In genomic region chr20:49259284-49259683, GRCh38 we compare ENCODE assay signal across 19 cellular contexts. TPM values are rescaled to one million over a fixed set of nuclear protein-coding genes. Genes with fewer than 3 reads are reported as not detected.
DNase-seq lines count a peak whose midpoint lies in the region; ATAC-seq and TF ChIP-seq lines count a peak whose summit lies in the region.
"Had no signal": no experiment of that assay in that cellular context is flagged by ENCODE, and none has a peak within 500 bp of the region (broad histone marks: within the 10 kb centered on the region; RNA-seq: fewer than 3 reads in every experiment).

No MANE protein-coding gene starts in this region.

- no peak overlapping the region for H2AFZ ChIP-seq in GM23338

- no peak for DNase-seq in activated CD4-positive, alpha-beta T cell treated with anti-CD3 and anti-CD28 coated beads, Interleukin-2, amount 10 ng/mL, durations not matched to agents 24 days and 14 days
- DNase-seq in activated CD4-positive, alpha-beta T cell treated with anti-CD3 and anti-CD28 coated beads, Interleukin-2, amount 10 ng/mL, durations not matched to agents 7 days and 5 days = no peak
- DNase-seq in activated naive CD4-positive, alpha-beta T cell treated with anti-CD3 and anti-CD28 coated beads, Interleukin-2, amount 10 ng/mL, durations not matched to agents 7 days and 5 days = no peak
- no peak for DNase-seq in activated naive CD8-positive, alpha-beta T cell treated with anti-CD3 and anti-CD28 coated beads, Interleukin-2, amount 50 U/mL, for 24 hours
- DNase-seq in GM23338 (ENCODE audit: low spot score) (no peak), COLO668 (lab: John Stamatoyannopoulos, UW; ENCODE audit: unreplicated experiment) (no peak)
- DNase-seq: H7; HFFc6; KG1; NCI-H1105 treated with DMSO at 0.1 percent for 48 hours; NCI-H1694; NCI-H2081 treated with DMSO at 0.1 percent for 48 hours; NCI-H446 treated with DMSO at 0.1 percent for 48 hours; NCI-H748 treated with DMSO at 0.1 percent for 48 hours; NK-92 treated with Interleukin-12 subunit alpha and Interleukin-12 subunit beta, amount 100 ng/mL, for 24 hours had no signal

- CTCF ChIA-PET in activated CD4-positive, alpha-beta T cell treated with anti-CD3 and anti-CD28 coated beads, Interleukin-2, amount 10 ng/mL, durations not matched to agents 7 days and 5 days (lab: Charles Lee) = no interaction called here
- CTCF ChIA-PET in activated naive CD4-positive, alpha-beta T cell treated with anti-CD3 and anti-CD28 coated beads, Interleukin-2, amount 10 ng/mL, durations not matched to agents 7 days and 5 days (lab: Charles Lee) = interaction anchor here (1.0 kb wide), 1 partner anchor 64 kb away, joined by 3 read pairs; no protein-coding TSS in a partner anchor

- peaks cover 64% of the 10 kb centered on the region for H3K36me3 ChIP-seq in GM23338 (ENCODE audit: insufficient read depth)

- H3K27ac ChIP-seq in GM23338 (ENCODE audit: low read depth) = no peak overlapping the region

- no peaks in the 10 kb centered on the region for H3F3A ChIP-seq in GM23338 (replicated peaks; ENCODE audit: low read depth)

- H3K79me2 ChIP-seq in GM23338 (replicated peaks; ENCODE audit: insufficient read depth) = no peaks in the 10 kb centered on the region

- ATAC-seq in activated naive CD8-positive, alpha-beta T cell treated with anti-CD3 and anti-CD28 coated beads, Interleukin-2, amount 50 U/mL, for 24 hours = peak; percentile 72
- ATAC-seq in GM23338 = no peak
- ATAC-seq: HepG2 had no signal

- peaks cover 79% of the 10 kb centered on the region for H3K36me3 Mint-ChIP-seq in activated CD4-positive, alpha-beta T cell treated with anti-CD3 and anti-CD28 coated beads, Interleukin-2, amount 10 ng/mL, durations not matched to agents 24 days and 14 days (ENCODE audit: low read depth)
- peaks cover 80% of the 10 kb centered on the region for H3K36me3 Mint-ChIP-seq in activated CD4-positive, alpha-beta T cell treated with anti-CD3 and anti-CD28 coated beads, Interleukin-2, amount 10 ng/mL, durations not matched to agents 7 days and 5 days (ENCODE audit: low read depth)
- H3K36me3 Mint-ChIP-seq in activated naive CD4-positive, alpha-beta T cell treated with anti-CD3 and anti-CD28 coated beads, Interleukin-2, amount 50 U/mL, for 24 hours = peaks cover 29% of the 10 kb centered on the region
- peaks cover 75% of the 10 kb centered on the region for H3K36me3 Mint-ChIP-seq in activated naive CD4-positive, alpha-beta T cell treated with anti-CD3 and anti-CD28 coated beads, Interleukin-2, amount 10 ng/mL, durations not matched to agents 7 days and 5 days
- H3K36me3 Mint-ChIP-seq in activated naive CD8-positive, alpha-beta T cell treated with anti-CD3 and anti-CD28 coated beads, Interleukin-2, amount 50 U/mL, for 24 hours (ENCODE audit: low read depth) = peaks cover 84% of the 10 kb centered on the region
- peaks cover 83% of the 10 kb centered on the region for H3K36me3 Mint-ChIP-seq in GM23338 (ENCODE audit: low read depth)

- H4K20me1 ChIP-seq in GM23338 (replicated peaks; ENCODE audit: insufficient read depth) = peaks cover 5% of the 10 kb centered on the region; the same call in 1 of the 2 replicates

- TF ChIP-seq CTCF in GM23338 (conservative IDR thresholded peaks at IDR 0.05; ENCODE audit: low read depth in 2 of 2) = no peak

- H3K4me1 ChIP-seq in GM23338 (ENCODE audit: insufficient read depth) = no peaks in the 10 kb centered on the region
- H3K4me1 ChIP-seq: Caco-2 had no signal

- H3K4me3 ChIP-seq in GM23338 = no peak overlapping the region

- H3K27me3 Mint-ChIP-seq in activated CD4-positive, alpha-beta T cell treated with anti-CD3 and anti-CD28 coated beads, Interleukin-2, amount 10 ng/mL, durations not matched to agents 24 days and 14 days = no peaks in the 10 kb centered on the region
- H3K27me3 Mint-ChIP-seq in activated CD4-positive, alpha-beta T cell treated with anti-CD3 and anti-CD28 coated beads, Interleukin-2, amount 10 ng/mL, durations not matched to agents 7 days and 5 days = no peaks in the 10 kb centered on the region
- H3K27me3 Mint-ChIP-seq in activated naive CD4-positive, alpha-beta T cell treated with anti-CD3 and anti-CD28 coated beads, Interleukin-2, amount 50 U/mL, for 24 hours = no peaks in the 10 kb centered on the region
- H3K27me3 Mint-ChIP-seq in activated naive CD4-positive, alpha-beta T cell treated with anti-CD3 and anti-CD28 coated beads, Interleukin-2, amount 10 ng/mL, durations not matched to agents 7 days and 5 days = no peaks in the 10 kb centered on the region
- no peaks in the 10 kb centered on the region for H3K27me3 Mint-ChIP-seq in activated naive CD8-positive, alpha-beta T cell treated with anti-CD3 and anti-CD28 coated beads, Interleukin-2, amount 50 U/mL, for 24 hours
- peaks cover 3% of the 10 kb centered on the region for H3K27me3 Mint-ChIP-seq in GM23338 (ENCODE audit: insufficient read depth, low read depth, poor library complexity)
- H3K27me3 Mint-ChIP-seq: B cell had no signal

- H3K27me3 ChIP-seq in GM23338 (ENCODE audit: insufficient read depth) = no peaks in the 10 kb centered on the region

- peak overlapping the region; percentile 60 for H3K27ac Mint-ChIP-seq in activated CD4-positive, alpha-beta T cell treated with anti-CD3 and anti-CD28 coated beads, Interleukin-2, amount 10 ng/mL, durations not matched to agents 24 days and 14 days
- no peak overlapping the region for H3K27ac Mint-ChIP-seq in activated CD4-positive, alpha-beta T cell treated with anti-CD3 and anti-CD28 coated beads, Interleukin-2, amount 10 ng/mL, durations not matched to agents 7 days and 5 days
- H3K27ac Mint-ChIP-seq in activated naive CD4-positive, alpha-beta T cell treated with anti-CD3 and anti-CD28 coated beads, Interleukin-2, amount 50 U/mL, for 24 hours = peak overlapping the region; percentile 79
- H3K27ac Mint-ChIP-seq in activated naive CD4-positive, alpha-beta T cell treated with anti-CD3 and anti-CD28 coated beads, Interleukin-2, amount 10 ng/mL, durations not matched to agents 7 days and 5 days = no peak overlapping the region
- peak overlapping the region; percentile 78 for H3K27ac Mint-ChIP-seq in activated naive CD8-positive, alpha-beta T cell treated with anti-CD3 and anti-CD28 coated beads, Interleukin-2, amount 50 U/mL, for 24 hours
- no peak overlapping the region for H3K27ac Mint-ChIP-seq in GM23338
- H3K27ac Mint-ChIP-seq: B cell, HFFc6 had no signal

- H3K9me2 ChIP-seq in GM23338 (ENCODE audit: insufficient read depth) = no peaks in the 10 kb centered on the region

- H3K9me3 Mint-ChIP-seq in activated CD4-positive, alpha-beta T cell treated with anti-CD3 and anti-CD28 coated beads, Interleukin-2, amount 10 ng/mL, durations not matched to agents 24 days and 14 days = no peaks in the 10 kb centered on the region
- H3K9me3 Mint-ChIP-seq in activated CD4-positive, alpha-beta T cell treated with anti-CD3 and anti-CD28 coated beads, Interleukin-2, amount 10 ng/mL, durations not matched to agents 7 days and 5 days = peaks cover 3% of the 10 kb centered on the region
- H3K9me3 Mint-ChIP-seq in activated naive CD4-positive, alpha-beta T cell treated with anti-CD3 and anti-CD28 coated beads, Interleukin-2, amount 50 U/mL, for 24 hours = no peaks in the 10 kb centered on the region
- no peaks in the 10 kb centered on the region for H3K9me3 Mint-ChIP-seq in activated naive CD4-positive, alpha-beta T cell treated with anti-CD3 and anti-CD28 coated beads, Interleukin-2, amount 10 ng/mL, durations not matched to agents 7 days and 5 days
- peaks cover 3% of the 10 kb centered on the region for H3K9me3 Mint-ChIP-seq in activated naive CD8-positive, alpha-beta T cell treated with anti-CD3 and anti-CD28 coated beads, Interleukin-2, amount 50 U/mL, for 24 hours
- no peaks in the 10 kb centered on the region for H3K9me3 Mint-ChIP-seq in GM23338
- H3K9me3 Mint-ChIP-seq: HFFc6 had no signal

- peaks cover 12% of the 10 kb centered on the region for H3K4me1 Mint-ChIP-seq in activated CD4-positive, alpha-beta T cell treated with anti-CD3 and anti-CD28 coated beads, Interleukin-2, amount 10 ng/mL, durations not matched to agents 24 days and 14 days
- H3K4me1 Mint-ChIP-seq in activated CD4-positive, alpha-beta T cell treated with anti-CD3 and anti-CD28 coated beads, Interleukin-2, amount 10 ng/mL, durations not matched to agents 7 days and 5 days = peaks cover 7% of the 10 kb centered on the region
- peaks cover 18% of the 10 kb centered on the region for H3K4me1 Mint-ChIP-seq in activated naive CD4-positive, alpha-beta T cell treated with anti-CD3 and anti-CD28 coated beads, Interleukin-2, amount 50 U/mL, for 24 hours
- peaks cover 2% of the 10 kb centered on the region for H3K4me1 Mint-ChIP-seq in activated naive CD4-positive, alpha-beta T cell treated with anti-CD3 and anti-CD28 coated beads, Interleukin-2, amount 10 ng/mL, durations not matched to agents 7 days and 5 days
- peaks cover 24% of the 10 kb centered on the region for H3K4me1 Mint-ChIP-seq in activated naive CD8-positive, alpha-beta T cell treated with anti-CD3 and anti-CD28 coated beads, Interleukin-2, amount 50 U/mL, for 24 hours
- no peaks in the 10 kb centered on the region for H3K4me1 Mint-ChIP-seq in GM23338
- H3K4me1 Mint-ChIP-seq: B cell had no signal

- no peak overlapping the region for H3K4me2 ChIP-seq in GM23338

- POLR2A ChIA-PET in activated CD4-positive, alpha-beta T cell treated with anti-CD3 and anti-CD28 coated beads, Interleukin-2, amount 10 ng/mL, durations not matched to agents 7 days and 5 days (lab: Charles Lee) = no interaction called here

- intact Hi-C loops in activated CD4-positive, alpha-beta T cell treated with anti-CD3 and anti-CD28 coated beads, Interleukin-2, amount 10 ng/mL, durations not matched to agents 24 days and 14 days (cut with micrococcal nuclease) = no loop called here

- no peak overlapping the region for H3K4me3 Mint-ChIP-seq in activated CD4-positive, alpha-beta T cell treated with anti-CD3 and anti-CD28 coated beads, Interleukin-2, amount 10 ng/mL, durations not matched to agents 24 days and 14 days
- no peak overlapping the region for H3K4me3 Mint-ChIP-seq in activated CD4-positive, alpha-beta T cell treated with anti-CD3 and anti-CD28 coated beads, Interleukin-2, amount 10 ng/mL, durations not matched to agents 7 days and 5 days
- H3K4me3 Mint-ChIP-seq in activated naive CD4-positive, alpha-beta T cell treated with anti-CD3 and anti-CD28 coated beads, Interleukin-2, amount 50 U/mL, for 24 hours = no peak overlapping the region
- H3K4me3 Mint-ChIP-seq in activated naive CD4-positive, alpha-beta T cell treated with anti-CD3 and anti-CD28 coated beads, Interleukin-2, amount 10 ng/mL, durations not matched to agents 7 days and 5 days = no peak overlapping the region
- no peak overlapping the region for H3K4me3 Mint-ChIP-seq in activated naive CD8-positive, alpha-beta T cell treated with anti-CD3 and anti-CD28 coated beads, Interleukin-2, amount 50 U/mL, for 24 hours
- no peak overlapping the region for H3K4me3 Mint-ChIP-seq in GM23338
- H3K4me3 Mint-ChIP-seq: B cell, HFFc6 had no signal

RNA-seq across cellular contexts. Expression of gene ZNFX1, which starts 18.6 kb away (rescaled TPM):
- total RNA-seq in activated CD4-positive, alpha-beta T cell treated with anti-CD3 and anti-CD28 coated beads, Interleukin-2, amount 10 ng/mL, durations not matched to agents 24 days and 14 days = 61.2 and 61.5 TPM in 2 replicates
- 10 to 100 TPM; 79.7 to 85.3 TPM for total RNA-seq in activated CD4-positive, alpha-beta T cell treated with anti-CD3 and anti-CD28 coated beads, Interleukin-2, amount 10 ng/mL, durations not matched to agents 7 days and 5 days
- 11.1 and 12.1 TPM in 2 replicates for total RNA-seq in GM23338 (2014; rRNA removed; shearing (Covaris generic))
- 6.1 and 6.2 TPM in 2 replicates for polyA plus RNA-seq in GM23338 (2016; fragmentation: Nextera tagmentation; extraction: Ambion mirVana)

RNA-seq across cellular contexts. Expression of gene DDX27, which starts 40.1 kb away (rescaled TPM):
- 56.5 and 56.9 TPM in 2 replicates for total RNA-seq in activated CD4-positive, alpha-beta T cell treated with anti-CD3 and anti-CD28 coated beads, Interleukin-2, amount 10 ng/mL, durations not matched to agents 24 days and 14 days
- total RNA-seq in activated CD4-positive, alpha-beta T cell treated with anti-CD3 and anti-CD28 coated beads, Interleukin-2, amount 10 ng/mL, durations not matched to agents 7 days and 5 days = 10 to 100 TPM; 39.1 to 42.0 TPM
- 50.3 and 53.3 TPM in 2 replicates for total RNA-seq in GM23338 (2014; rRNA removed; shearing (Covaris generic))
- 81.3 and 91.5 TPM in 2 replicates for polyA plus RNA-seq in GM23338 (2016; fragmentation: Nextera tagmentation; extraction: Ambion mirVana)

Comparison
In these comparisons a context has a peak if more than half of its experiments do, and no peak if none do; other contexts are left out.
1. H3K27ac Mint-ChIP-seq: peak in activated CD4-positive, alpha-beta T cell treated with anti-CD3 and anti-CD28 coated beads, Interleukin-2, amount 10 ng/mL, durations not matched to agents 24 days and 14 days (single experiment), activated naive CD4-positive, alpha-beta T cell treated with anti-CD3 and anti-CD28 coated beads, Interleukin-2, amount 50 U/mL, for 24 hours (single experiment) and activated naive CD8-positive, alpha-beta T cell treated with anti-CD3 and anti-CD28 coated beads, Interleukin-2, amount 50 U/mL, for 24 hours (single experiment); none in activated CD4-positive, alpha-beta T cell treated with anti-CD3 and anti-CD28 coated beads, Interleukin-2, amount 10 ng/mL, durations not matched to agents 7 days and 5 days (single experiment), activated naive CD4-positive, alpha-beta T cell treated with anti-CD3 and anti-CD28 coated beads, Interleukin-2, amount 10 ng/mL, durations not matched to agents 7 days and 5 days (single experiment) and GM23338 (single experiment).